27 cellular contexts compared by ENCODE assay signal in genomic region chr12:4766445-4766844, GRCh38. TPM values are rescaled to one million over a fixed set of nuclear protein-coding genes. Genes with fewer than 3 reads are reported as not detected.
"Had no signal": no experiment of that assay in that cellular context is flagged by ENCODE, and none has a peak within 500 bp of the region (broad histone marks: within the 10 kb centered on the region; RNA-seq: fewer than 3 reads in every experiment).

No MANE protein-coding gene starts in this region.

- DNase-seq: activated CD4-positive, alpha-beta memory T cell treated with anti-CD3 and anti-CD28 coated beads for 36 hours; activated CD4-positive, alpha-beta T cell treated with anti-CD3 and anti-CD28 coated beads for 36 hours; activated CD4-positive, alpha-beta T cell treated with anti-CD3 and anti-CD28 coated beads, Interleukin-2, amount 10 ng/mL, durations not matched to agents 24 days and 14 days; activated CD4-positive, CD25-positive, alpha-beta regulatory T cell; activated CD4-positive, CD25-positive, alpha-beta regulatory T cell treated with anti-CD3 and anti-CD28 coated beads, Interleukin-2, amount 50 U/mL, for 72 hours; activated CD8-positive, alpha-beta memory T cell treated with anti-CD3 and anti-CD28 coated beads, Interleukin-2, amount 10 ng/mL, durations not matched to agents 7 days and 5 days; activated CD8-positive, alpha-beta memory T cell treated with anti-CD3 and anti-CD28 coated beads, Interleukin-2, amount 50 U/mL, for 4 hours; activated CD8-positive, alpha-beta T cell treated with anti-CD3 and anti-CD28 coated beads, Interleukin-2, amount 10 ng/mL, durations not matched to agents 7 days and 5 days; activated effector memory CD4-positive, alpha-beta T cell treated with anti-CD3 and anti-CD28 coated beads, Interleukin-2, amount 50 U/mL, for 16 hours; activated naive CD4-positive, alpha-beta T cell treated with anti-CD3 and anti-CD28 coated beads for 36 hours; activated naive CD8-positive, alpha-beta T cell treated with anti-CD3 and anti-CD28 coated beads for 36 hours; activated naive CD8-positive, alpha-beta T cell treated with anti-CD3 and anti-CD28 coated beads, Interleukin-2, amount 50 U/mL, for 24 hours; activated T-cell treated with anti-CD3 and anti-CD28 coated beads, Interleukin-2, amount 50 U/mL, for 1 hour; activated T-cell treated with anti-CD3 and anti-CD28 coated beads, Interleukin-2, amount 50 U/mL, for 48 hours; adrenal gland; amygdala; aorta; body of pancreas; central memory CD4-positive, alpha-beta T cell; cerebellar nuclear complex; colonic mucosa; effector memory CD4-positive, alpha-beta T cell; endodermal cell; foreskin keratinocyte; gastrocnemius medialis; T-helper 2 cell had no signal

- H3K27ac ChIP-seq: adrenal gland, body of pancreas, colonic mucosa, foreskin keratinocyte, gastrocnemius medialis had no signal

- H3K4me1 ChIP-seq: adrenal gland, body of pancreas, colonic mucosa, foreskin keratinocyte, gastrocnemius medialis had no signal

- H3K36me3 ChIP-seq: adrenal gland, colonic mucosa, gastrocnemius medialis had no signal

- H3K9me3 ChIP-seq: adrenal gland, body of pancreas, colonic mucosa, gastrocnemius medialis had no signal

- ATAC-seq: activated CD4-positive, alpha-beta T cell treated with anti-CD3 and anti-CD28 coated beads for 36 hours; activated CD8-positive, alpha-beta memory T cell treated with anti-CD3 and anti-CD28 coated beads, Interleukin-2, amount 10 ng/mL, durations not matched to agents 7 days and 5 days; activated CD8-positive, alpha-beta T cell treated with anti-CD3 and anti-CD28 coated beads, Interleukin-2, amount 10 ng/mL, durations not matched to agents 7 days and 5 days; activated naive CD8-positive, alpha-beta T cell treated with anti-CD3 and anti-CD28 coated beads, Interleukin-2, amount 50 U/mL, for 24 hours; body of pancreas; esophagus mucosa; foreskin keratinocyte; gastrocnemius medialis had no signal

- H3K27me3 ChIP-seq: adrenal gland, body of pancreas, colonic mucosa, gastrocnemius medialis had no signal

- H3K4me3 ChIP-seq: adrenal gland, body of pancreas, colonic mucosa, gastrocnemius medialis had no signal

RNA-seq across cellular contexts. Expression of gene GALNT8, which starts 46.2 kb away (rescaled TPM):
- total RNA-seq: esophagus mucosa, foreskin keratinocyte had no signal
